ENCODE assay signal across 8 cellular contexts in the genomic region with DNA sequence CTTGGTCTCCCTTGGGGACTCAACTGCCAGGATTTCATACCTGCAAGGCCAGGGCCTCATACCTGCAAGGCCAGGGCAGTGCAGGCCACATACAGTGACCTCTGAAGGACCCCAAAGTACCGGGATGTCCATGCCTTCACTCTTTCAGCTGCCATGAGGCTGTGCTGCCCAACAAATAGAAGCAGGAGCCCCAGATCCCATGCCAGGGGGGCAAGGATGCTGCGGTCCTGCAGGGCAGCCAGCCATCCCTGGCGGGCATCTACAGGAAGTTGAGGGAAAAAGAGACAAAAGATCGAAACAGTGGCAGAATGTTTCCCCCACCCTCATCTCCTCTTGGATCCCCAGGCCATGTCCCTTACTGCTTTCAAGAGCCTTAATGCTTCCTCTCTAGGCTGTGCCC. TPM values are rescaled to one million over a fixed set of nuclear protein-coding genes. Genes with fewer than 3 reads are reported as not detected.
DNase-seq lines count a peak whose midpoint lies in the region; ATAC-seq and TF ChIP-seq lines count a peak whose summit lies in the region.

No MANE protein-coding gene starts in this region.

- H3K4me3 Mint-ChIP-seq in T-helper 1 cell treated with Interleukin-12 subunit alpha and Interleukin-12 subunit beta and Interleukin-4 antibody, amounts not matched to agents 30 μg/mL and 1 μg/mL, for 36 hours: peak overlapping the region; percentile 97
- peak overlapping the region; percentile 98 for H3K4me3 Mint-ChIP-seq in activated naive CD8-positive, alpha-beta T cell treated with anti-CD3 and anti-CD28 coated beads, Interleukin-2, amount 10 ng/mL, durations not matched to agents 7 days and 5 days

- no peak for ATAC-seq in activated naive CD8-positive, alpha-beta T cell treated with anti-CD3 and anti-CD28 coated beads, Interleukin-2, amount 10 ng/mL, durations not matched to agents 7 days and 5 days (ENCODE audit: low read depth)

- H3K4me3 ChIP-seq in kidney epithelial cell (ENCODE audit: low read depth, low read length): peak overlapping the region; percentile 85

- TF ChIP-seq CTCF in kidney epithelial cell (IDR thresholded peaks at IDR 0.05; ENCODE audit: insufficient read depth, low read length, poor library complexity, severe bottlenecking): no peak

- peak overlapping the region; percentile 90 for H3K27ac Mint-ChIP-seq in T-helper 1 cell treated with Interleukin-12 subunit alpha and Interleukin-12 subunit beta and Interleukin-4 antibody, amounts not matched to agents 30 μg/mL and 1 μg/mL, for 36 hours
- H3K27ac Mint-ChIP-seq in activated naive CD8-positive, alpha-beta T cell treated with anti-CD3 and anti-CD28 coated beads, Interleukin-2, amount 10 ng/mL, durations not matched to agents 7 days and 5 days: peak overlapping the region; percentile 80

- no peaks in the 10 kb centered on the region for H3K27me3 ChIP-seq in kidney epithelial cell (ENCODE audit: control insufficient read depth, insufficient read depth, low read length)

- no peaks in the 10 kb centered on the region for H3K9me3 Mint-ChIP-seq in T-helper 1 cell treated with Interleukin-12 subunit alpha and Interleukin-12 subunit beta and Interleukin-4 antibody, amounts not matched to agents 30 μg/mL and 1 μg/mL, for 36 hours
- no peaks in the 10 kb centered on the region for H3K9me3 Mint-ChIP-seq in activated naive CD8-positive, alpha-beta T cell treated with anti-CD3 and anti-CD28 coated beads, Interleukin-2, amount 10 ng/mL, durations not matched to agents 7 days and 5 days

- H3K36me3 ChIP-seq in kidney epithelial cell (ENCODE audit: control insufficient read depth, insufficient read depth, low read length): no peaks in the 10 kb centered on the region

- peaks cover 42% of the 10 kb centered on the region for H3K4me1 Mint-ChIP-seq in T-helper 1 cell treated with Interleukin-12 subunit alpha and Interleukin-12 subunit beta and Interleukin-4 antibody, amounts not matched to agents 30 μg/mL and 1 μg/mL, for 36 hours (ENCODE audit: low read depth)
- H3K4me1 Mint-ChIP-seq in activated naive CD8-positive, alpha-beta T cell treated with anti-CD3 and anti-CD28 coated beads, Interleukin-2, amount 10 ng/mL, durations not matched to agents 7 days and 5 days: peaks cover 35% of the 10 kb centered on the region

- DNase-seq in T-helper 1 cell: no peak
- no peak for DNase-seq in activated naive CD8-positive, alpha-beta T cell treated with anti-CD3 and anti-CD28 coated beads, Interleukin-2, amount 10 ng/mL, durations not matched to agents 7 days and 5 days
- DNase-seq in kidney epithelial cell (ENCODE audit: low read depth): no peak
- no peak for DNase-seq in SHP77 (lab: John Stamatoyannopoulos, UW)
- no peak for DNase-seq in stimulated activated CD4-positive, alpha-beta T cell treated with anti-CD3 and anti-CD28 coated beads, Interleukin-4, amount 100 ng/mL, for 24 hours
- no peak for DNase-seq in activated effector memory CD4-positive, alpha-beta T cell treated with Interleukin-2 at 50 U/mL for 16 hours

- peak overlapping the region; percentile 56 for H3K27ac ChIP-seq in temporal lobe (ENCODE audit: low read depth, low read length)

- peaks cover 20% of the 10 kb centered on the region for H3K36me3 Mint-ChIP-seq in T-helper 1 cell treated with Interleukin-12 subunit alpha and Interleukin-12 subunit beta and Interleukin-4 antibody, amounts not matched to agents 30 μg/mL and 1 μg/mL, for 36 hours (ENCODE audit: low read depth)
- peaks cover 17% of the 10 kb centered on the region for H3K36me3 Mint-ChIP-seq in activated naive CD8-positive, alpha-beta T cell treated with anti-CD3 and anti-CD28 coated beads, Interleukin-2, amount 10 ng/mL, durations not matched to agents 7 days and 5 days

- no peaks in the 10 kb centered on the region for H3K27me3 Mint-ChIP-seq in T-helper 1 cell treated with Interleukin-12 subunit alpha and Interleukin-12 subunit beta and Interleukin-4 antibody, amounts not matched to agents 30 μg/mL and 1 μg/mL, for 36 hours (ENCODE audit: low read depth)
- H3K27me3 Mint-ChIP-seq in activated naive CD8-positive, alpha-beta T cell treated with anti-CD3 and anti-CD28 coated beads, Interleukin-2, amount 10 ng/mL, durations not matched to agents 7 days and 5 days: no peaks in the 10 kb centered on the region

- POLR2A ChIA-PET in activated naive CD8-positive, alpha-beta T cell treated with anti-CD3 and anti-CD28 coated beads, Interleukin-2, amount 10 ng/mL, durations not matched to agents 7 days and 5 days (lab: Charles Lee): interaction anchor here (1.0 to 3.6 kb wide), 6 partner anchors 10 to 41 kb away, joined by 3 to 12 read pairs (median 5); partner anchors contain the start of gene MDC1

RNA-seq across cellular contexts. Expression of gene NRM, which starts 0.8 kb away (rescaled TPM):
- 10 to 100 TPM; 33.1 to 33.9 TPM for total RNA-seq in activated naive CD8-positive, alpha-beta T cell treated with anti-CD3 and anti-CD28 coated beads, Interleukin-2, amount 10 ng/mL, durations not matched to agents 7 days and 5 days
- 8.9 and 10.4 TPM in 2 replicates for total RNA-seq in kidney epithelial cell
- total RNA-seq in temporal lobe: 1.5 TPM

RNA-seq across cellular contexts. Expression of gene PPP1R18, which starts 3.5 kb away (rescaled TPM):
- 100 to 1,000 TPM; 245 to 251 TPM for total RNA-seq in activated naive CD8-positive, alpha-beta T cell treated with anti-CD3 and anti-CD28 coated beads, Interleukin-2, amount 10 ng/mL, durations not matched to agents 7 days and 5 days
- total RNA-seq in kidney epithelial cell (125 and 129 TPM in 2 replicates), temporal lobe (31.0 TPM)

RNA-seq across cellular contexts. Expression of gene DHX16, which starts 17.2 kb away (rescaled TPM):
- 10 to 100 TPM; 42.9 to 44.2 TPM for total RNA-seq in activated naive CD8-positive, alpha-beta T cell treated with anti-CD3 and anti-CD28 coated beads, Interleukin-2, amount 10 ng/mL, durations not matched to agents 7 days and 5 days
- total RNA-seq in kidney epithelial cell (34.7 and 39.2 TPM in 2 replicates), temporal lobe (18.7 TPM)

RNA-seq across cellular contexts. Expression of gene MDC1, which starts 27.1 kb away (rescaled TPM):
- total RNA-seq in activated naive CD8-positive, alpha-beta T cell treated with anti-CD3 and anti-CD28 coated beads, Interleukin-2, amount 10 ng/mL, durations not matched to agents 7 days and 5 days: 10 to 100 TPM; 50.2 to 52.2 TPM
- total RNA-seq in kidney epithelial cell: 11.4 and 14.7 TPM in 2 replicates
- total RNA-seq in temporal lobe: 7.9 TPM

RNA-seq across cellular contexts. Expression of gene TUBB, which starts 30.2 kb away (rescaled TPM):
- 1,000 to 10,000 TPM; 1,168 to 1,207 TPM for total RNA-seq in activated naive CD8-positive, alpha-beta T cell treated with anti-CD3 and anti-CD28 coated beads, Interleukin-2, amount 10 ng/mL, durations not matched to agents 7 days and 5 days
- total RNA-seq in kidney epithelial cell (808 and 855 TPM in 2 replicates), temporal lobe (989 TPM)
